Comparison of ENCODE assay signal across 3 cellular contexts in genomic region chr6:152502421-152503188, GRCh38.
TF ChIP-seq lines count a peak whose summit lies in the region.

No MANE protein-coding gene starts in this region.

TF ChIP-seq in SK-N-SH treated with all-trans-retinoic acid at 6 μM for 48 hours, 23 proteins besides CTCF, POLR2A, EP300 and RAD21 (continued from another document):
- no peak for TF ChIP-seq CSDC2 (CRISPR knock-in tag; IDR thresholded peaks at IDR 0.05)
- no peak for TF ChIP-seq PPARA (CRISPR knock-in tag; IDR thresholded peaks at IDR 0.05; ENCODE audit: borderline replicate concordance)
- no peak for TF ChIP-seq ZNF565 (CRISPR knock-in tag; conservative IDR thresholded peaks at IDR 0.05; ENCODE audit: low read depth)
- TF ChIP-seq TSHZ2 (CRISPR knock-in tag; IDR thresholded peaks at IDR 0.05), result no peak
- TF ChIP-seq OSR1 (CRISPR knock-in tag; IDR thresholded peaks at IDR 0.05), result no peak
- TF ChIP-seq ZFP3 (CRISPR knock-in tag; IDR thresholded peaks at IDR 0.05), result no peak
- no peak for TF ChIP-seq SNAI2 (CRISPR knock-in tag; IDR thresholded peaks at IDR 0.05)
- no peak for TF ChIP-seq ZC3H10 (CRISPR knock-in tag; IDR thresholded peaks at IDR 0.05)
- no peak for TF ChIP-seq BACH2 (CRISPR knock-in tag; IDR thresholded peaks at IDR 0.05; ENCODE audit: borderline replicate concordance)
- no peak for TF ChIP-seq ZNF70 (CRISPR knock-in tag; IDR thresholded peaks at IDR 0.05)
- no peak for TF ChIP-seq CSRNP3 (CRISPR knock-in tag; IDR thresholded peaks at IDR 0.05)

TF ChIP-seq in SK-N-SH, 30 proteins besides CTCF, POLR2A, EP300 and RAD21 (continued from another document):
- TF ChIP-seq USF2 (IDR thresholded peaks at IDR 0.05; ENCODE audit: borderline replicate concordance, low read depth, low read length) (no peak), TEAD4 (IDR thresholded peaks at IDR 0.05; ENCODE audit: borderline replicate concordance, insufficient read depth) (no peak), SMC3 (IDR thresholded peaks at IDR 0.05; ENCODE audit: low read depth, low read length) (no peak), CHD2 (IDR thresholded peaks at IDR 0.05; ENCODE audit: low read length, partially characterized antibody) (no peak), PBX3 (IDR thresholded peaks at IDR 0.05) (no peak), IRF3 (IDR thresholded peaks at IDR 0.05; ENCODE audit: low read depth, low read length) (no peak), MAX (IDR thresholded peaks at IDR 0.05; ENCODE audit: low read depth) (no peak), RFX5 (IDR thresholded peaks at IDR 0.05; ENCODE audit: low read length) (no peak)

TF ChIP-seq in GM23338, 12 proteins besides CTCF, POLR2A, EP300 and RAD21:
- no peak for TF ChIP-seq ZNF462 (CRISPR knock-in tag; IDR thresholded peaks at IDR 0.05)
- no peak for TF ChIP-seq NANOG (IDR thresholded peaks at IDR 0.05; ENCODE audit: borderline replicate concordance)
- TF ChIP-seq REST (IDR thresholded peaks at IDR 0.05; ENCODE audit: unreplicated experiment), result no peak
TF ChIP-seq in GM23338: peak in this region for 0.
